8 cellular contexts compared by ENCODE assay signal in the genomic region with DNA sequence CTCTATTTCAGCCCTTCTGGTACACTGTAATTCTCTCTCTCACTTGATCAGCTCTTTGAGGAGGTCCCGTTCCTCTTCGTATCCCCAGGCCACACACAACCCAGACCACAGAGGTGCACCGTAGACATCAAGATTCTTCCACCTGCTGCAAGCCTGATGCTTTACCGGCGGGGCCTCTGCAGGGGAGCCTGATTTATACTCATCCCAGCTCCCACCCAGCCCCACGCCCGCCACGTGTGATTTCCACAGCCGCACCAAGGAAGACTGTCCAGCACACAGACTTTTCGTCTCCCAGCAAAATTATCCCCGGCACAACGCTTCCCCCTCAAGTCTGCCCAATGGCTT. TPM values are rescaled to one million over a fixed set of nuclear protein-coding genes. Genes with fewer than 3 reads are reported as not detected.
A peak's percentile ranks its signal among the peaks of the same experiment; 100 is the strongest.
DNase-seq lines count a peak whose midpoint lies in the region; ATAC-seq lines count a peak whose summit lies in the region.

No MANE protein-coding gene starts in this region.

- peak overlapping the region; percentile 81 for H3K4me3 ChIP-seq in iPS-18a (ENCODE audit: low read length)
- H3K4me3 ChIP-seq in skeletal muscle tissue (ENCODE audit: low read length in 3 of 3): peak overlapping the region; percentile 94 to 96 (median 94)

- no peaks in the 10 kb centered on the region for H3K9me3 Mint-ChIP-seq in activated naive CD4-positive, alpha-beta T cell treated with anti-CD3 and anti-CD28 coated beads, Interleukin-2, amount 10 ng/mL, durations not matched to agents 7 days and 5 days

- H3K9me3 ChIP-seq in iPS-18a (ENCODE audit: control insufficient read depth, low read depth, low read length) (no peaks in the 10 kb centered on the region), skeletal muscle tissue (ENCODE audit: control insufficient read depth in 3 of 3, low read length in 3 of 3) (no peaks in the 10 kb centered on the region)

- peak overlapping the region; percentile 18 for H3K9ac ChIP-seq in iPS-18a (ENCODE audit: low read length)
- peak overlapping the region; percentile 1 to 77 (median 74) for H3K9ac ChIP-seq in skeletal muscle tissue (ENCODE audit: low read depth in 1 of 3, low read length in 3 of 3)

- H3K27me3 Mint-ChIP-seq in activated naive CD4-positive, alpha-beta T cell treated with anti-CD3 and anti-CD28 coated beads, Interleukin-2, amount 10 ng/mL, durations not matched to agents 7 days and 5 days: no peaks in the 10 kb centered on the region

- peaks cover 14% of the 10 kb centered on the region for H3K36me3 Mint-ChIP-seq in activated naive CD4-positive, alpha-beta T cell treated with anti-CD3 and anti-CD28 coated beads, Interleukin-2, amount 10 ng/mL, durations not matched to agents 7 days and 5 days

- DNase-seq in activated CD4-positive, alpha-beta T cell treated with anti-CD3 and anti-CD28 coated beads for 48 hours: peak; percentile 28
- no peak for DNase-seq in activated CD4-positive, alpha-beta T cell treated with anti-CD3 and anti-CD28 coated beads, Interleukin-2, amount 50 U/mL, for 1 hour
- no peak for DNase-seq in activated naive CD4-positive, alpha-beta T cell treated with anti-CD3 and anti-CD28 coated beads, Interleukin-2, amount 10 ng/mL, durations not matched to agents 7 days and 5 days
- DNase-seq in T-helper 9 cell: no peak

- peaks cover 32% of the 10 kb centered on the region for H3K4me1 Mint-ChIP-seq in activated naive CD4-positive, alpha-beta T cell treated with anti-CD3 and anti-CD28 coated beads, Interleukin-2, amount 10 ng/mL, durations not matched to agents 7 days and 5 days

- H3K4me3 Mint-ChIP-seq in activated naive CD4-positive, alpha-beta T cell treated with anti-CD3 and anti-CD28 coated beads, Interleukin-2, amount 10 ng/mL, durations not matched to agents 7 days and 5 days: peak overlapping the region; percentile 83

- no peak overlapping the region for H3K27ac Mint-ChIP-seq in activated naive CD4-positive, alpha-beta T cell treated with anti-CD3 and anti-CD28 coated beads, Interleukin-2, amount 10 ng/mL, durations not matched to agents 7 days and 5 days

- H3K27ac ChIP-seq in iPS-18a (ENCODE audit: low read length) (no peak overlapping the region), skeletal muscle tissue (ENCODE audit: low read depth, low read length) (no peak overlapping the region)

- peaks cover 13% of the 10 kb centered on the region for H3K27me3 ChIP-seq in iPS-18a (ENCODE audit: control insufficient read depth, insufficient read depth, low read length)
- H3K27me3 ChIP-seq in skeletal muscle tissue (ENCODE audit: control insufficient read depth in 3 of 3, insufficient read depth in 3 of 3, low read length in 3 of 3): no peaks in the 10 kb centered on the region

- H3K4me1 ChIP-seq in iPS-18a (ENCODE audit: control insufficient read depth, low read depth, low read length) (peaks cover 3% of the 10 kb centered on the region), skeletal muscle tissue (ENCODE audit: control insufficient read depth in 3 of 3, insufficient read depth in 3 of 3, low read length in 3 of 3) (peaks cover 7 to 11% (median 8%) of the 10 kb centered on the region in 3 donors)

- peak; percentile 13 for ATAC-seq in HG03280 (IDR thresholded peaks at IDR 0.05; ENCODE audit: unreplicated experiment)
- no peak for ATAC-seq in HG03097 (IDR thresholded peaks at IDR 0.05; ENCODE audit: low FRiP score, unreplicated experiment)

- CTCF ChIA-PET in activated naive CD4-positive, alpha-beta T cell treated with anti-CD3 and anti-CD28 coated beads, Interleukin-2, amount 10 ng/mL, durations not matched to agents 7 days and 5 days (lab: Charles Lee): interaction anchor here (1.3 to 1.4 kb wide), 2 partner anchors 15 to 80 kb away, joined by 3 read pairs; no protein-coding TSS in a partner anchor

- H3K36me3 ChIP-seq in iPS-18a (ENCODE audit: control insufficient read depth, low read depth, low read length) (no peaks in the 10 kb centered on the region), skeletal muscle tissue (ENCODE audit: control insufficient read depth in 3 of 3, insufficient read depth in 3 of 3, low read length in 3 of 3) (no peaks in the 10 kb centered on the region)

RNA-seq across cellular contexts. Expression of a gene that starts 0.7 kb away (rescaled TPM):
- 23.5 TPM for total RNA-seq in skeletal muscle tissue

RNA-seq across cellular contexts. Expression of a gene that starts 59.6 kb away (rescaled TPM):
- 21.4 TPM for total RNA-seq in skeletal muscle tissue

RNA-seq across cellular contexts. Expression of a gene that starts 59.8 kb away (rescaled TPM):
- 15.1 TPM for total RNA-seq in skeletal muscle tissue
